9 cellular contexts compared by ENCODE assay signal in genomic region chr19:7605490-7606222, GRCh38. TPM values are rescaled to one million over a fixed set of nuclear protein-coding genes. Genes with fewer than 3 reads are reported as not detected.
A peak's percentile ranks its signal among the peaks of the same experiment; 100 is the strongest.
DNase-seq lines count a peak whose midpoint lies in the region; ATAC-seq and TF ChIP-seq lines count a peak whose summit lies in the region.
"Had no signal": no experiment of that assay in that cellular context is flagged by ENCODE, and none has a peak within 500 bp of the region (broad histone marks: within the 10 kb centered on the region; RNA-seq: fewer than 3 reads in every experiment).

No MANE protein-coding gene starts in this region.

- H3K9me3 ChIP-seq in T-helper 17 cell (ENCODE audit: control insufficient read depth, low read length, poor library complexity, severe bottlenecking) (no peaks in the 10 kb centered on the region), stomach (no peaks in the 10 kb centered on the region), ovary (no peaks in the 10 kb centered on the region), esophagus squamous epithelium (no peaks in the 10 kb centered on the region)

- H3K4me3 ChIP-seq in stomach (no peak overlapping the region), ovary (no peak overlapping the region), esophagus squamous epithelium (no peak overlapping the region)

- intact Hi-C loops in Calu3 (cut with micrococcal nuclease; ENCODE audit: unreplicated experiment) (no loop called here), stomach (cut with DNase I; ENCODE audit: low total_unique reads) (no loop called here), ovary (cut with DNase I) (no loop called here), esophagus squamous epithelium (cut with DNase I) (no loop called here)

- TF ChIP-seq POLR2A in stomach (IDR thresholded peaks at IDR 0.05) (no peak), ovary (IDR thresholded peaks at IDR 0.05) (no peak), esophagus squamous epithelium (IDR thresholded peaks at IDR 0.05) (no peak)

- peak; percentile 74 for ATAC-seq in T-helper 17 cell

- peaks cover 0 to 31% (median 26%) of the 10 kb centered on the region in 4 donors for H3K4me1 ChIP-seq in stomach
- H3K4me1 ChIP-seq in ovary (ENCODE audit: insufficient read depth): peaks cover 5% of the 10 kb centered on the region
- H3K4me1 ChIP-seq in esophagus squamous epithelium: peaks cover 0 to 22% (median 4%) of the 10 kb centered on the region in 3 donors

- DNase-seq in Calu3 (peak; percentile 25), HT-29 (ENCODE audit: low spot score) (peak; percentile 63), T-helper 17 cell (no peak), iPS-NIHi11 (ENCODE audit: low spot score) (peak; percentile 83), activated gamma-delta T cell treated with Interleukin-2 at 50 U/mL for 16 hours (no peak), stomach (no peak), ovary (no peak), esophagus squamous epithelium (lab: John Stamatoyannopoulos, UW) (no peak)

- H3K36me3 ChIP-seq in stomach (peaks cover 2 to 55% (median 44%) of the 10 kb centered on the region in 4 donors), ovary (no peaks in the 10 kb centered on the region), esophagus squamous epithelium (peaks cover 0 to 53% (median 0%) of the 10 kb centered on the region in 3 donors)

- H3K27me3 Mint-ChIP-seq in Calu3 (ENCODE audit: unreplicated experiment) (no peaks in the 10 kb centered on the region), T-helper 17 cell (peaks cover 20% of the 10 kb centered on the region)

- H3K4me3 Mint-ChIP-seq in Calu3 (ENCODE audit: low read depth, unreplicated experiment) (no peak overlapping the region), T-helper 17 cell (no peak overlapping the region)
- H3K4me3 Mint-ChIP-seq: T-cell had no signal

- H3K4me1 Mint-ChIP-seq in Calu3 (ENCODE audit: low read depth, unreplicated experiment) (no peaks in the 10 kb centered on the region), T-helper 17 cell (peaks cover 2% of the 10 kb centered on the region)

- BruUV-seq in Calu3 (replicated peaks; lab: Mats Ljungman, UMichigan): no TSS peak

- no peaks in the 10 kb centered on the region for H3K9me3 Mint-ChIP-seq in Calu3 (ENCODE audit: low read depth, unreplicated experiment)
- H3K9me3 Mint-ChIP-seq: T-cell had no signal

- TF ChIP-seq EP300 in stomach (IDR thresholded peaks at IDR 0.05) (no peak), ovary (IDR thresholded peaks at IDR 0.05) (no peak)

- TF ChIP-seq CTCF in Calu3 (IDR thresholded peaks at IDR 0.05; ENCODE audit: unreplicated experiment): no peak
- TF ChIP-seq CTCF in stomach (IDR thresholded peaks at IDR 0.05): no peak
- TF ChIP-seq CTCF in ovary (IDR thresholded peaks at IDR 0.05): no peak
- no peak for TF ChIP-seq CTCF in esophagus squamous epithelium (IDR thresholded peaks at IDR 0.05)

- H3K36me3 Mint-ChIP-seq in Calu3 (ENCODE audit: insufficient read depth, unreplicated experiment) (peaks cover 11% of the 10 kb centered on the region), T-helper 17 cell (ENCODE audit: low read depth) (peaks cover 9% of the 10 kb centered on the region)
- H3K36me3 Mint-ChIP-seq: T-cell had no signal

- H3K27ac Mint-ChIP-seq in Calu3 (ENCODE audit: unreplicated experiment) (no peak overlapping the region), T-helper 17 cell (no peak overlapping the region)
- H3K27ac Mint-ChIP-seq: T-cell had no signal

- H3K27me3 ChIP-seq in stomach: peaks cover 0 to 50% (median 0%) of the 10 kb centered on the region in 3 donors
- H3K27me3 ChIP-seq in ovary: no peaks in the 10 kb centered on the region
- peaks cover 0 to 60% (median 0%) of the 10 kb centered on the region in 4 donors for H3K27me3 ChIP-seq in esophagus squamous epithelium

- CTCF ChIA-PET in Calu3 (lab: Charles Lee): interaction anchor here (0.6 kb wide), 1 partner anchor 252 kb away, joined by 3 read pairs; no protein-coding TSS in a partner anchor

- WGBS in stomach, 5 donors: 69 to 79% (median 73%) methylated on average over 12 to 14 of the region's 14 CpGs
- 61 to 70% (median 68%) methylated on average over 14 of the region's 14 CpGs for WGBS in ovary, 3 donors
- 73 to 79% methylated on average over 12 to 14 of the region's 14 CpGs for WGBS in esophagus squamous epithelium, 2 donors

- H3K27ac ChIP-seq in stomach (no peak overlapping the region), ovary (no peak overlapping the region), esophagus squamous epithelium (no peak overlapping the region)

RNA-seq across cellular contexts. Expression of gene CAMSAP3, which starts 10.0 kb away (rescaled TPM):
- total RNA-seq in Calu3 (2022) (26.0 and 30.3 TPM in 2 replicates), T-helper 17 cell (under 1 TPM; 0.12 to 0.44 TPM), stomach (100 to 1,000 TPM in 1 of 5 donors, 10 to 100 TPM in 3, 1 to 10 TPM in 1; 5.5 to 232 (median 43.8) TPM), ovary (1 to 10 TPM in 4 of 7 donors, under 1 TPM in 3; 0.08 to 8.2 (median 1.9) TPM), esophagus squamous epithelium (10 to 100 TPM in 2 of 4 donors, 1 to 10 TPM in 2; 9.3 to 45.5 (median 14.1) TPM)
- 29.8 and 37.0 TPM in 2 replicates for total RNA-seq in HT-29 (2014; rRNA removed; shearing (Covaris generic))
- polyA plus RNA-seq in stomach (10 to 100 TPM; 17.0 to 21.5 (median 21.1) TPM), ovary (1 to 10 TPM in 1 of 2 donors, under 1 TPM in 1; 0.57 to 1.4 TPM)

RNA-seq across cellular contexts. Expression of gene XAB2, which starts 23.7 kb away (rescaled TPM):
- total RNA-seq in Calu3 (2022) (33.0 and 36.5 TPM in 2 replicates), T-helper 17 cell (10 to 100 TPM; 56.3 to 70.1 TPM), stomach (100 to 1,000 TPM in 1 of 5 donors, 10 to 100 TPM in 4; 24.6 to 106 (median 40.7) TPM), ovary (10 to 100 TPM; 39.5 to 71.7 (median 50.8) TPM), esophagus squamous epithelium (10 to 100 TPM; 20.3 to 34.1 (median 27.8) TPM)
- 48.4 and 51.9 TPM in 2 replicates for total RNA-seq in HT-29 (2014; rRNA removed; shearing (Covaris generic))
- polyA plus RNA-seq in stomach (10 to 100 TPM; 43.2 to 57.5 (median 53.6) TPM), ovary (10 to 100 TPM in 1 of 2 donors, 1 to 10 TPM in 1; 4.2 to 63.0 TPM)

RNA-seq across cellular contexts. Expression of gene PET100, which starts 23.9 kb away (rescaled TPM):
- total RNA-seq in Calu3 (2022) (77.6 and 81.3 TPM in 2 replicates), T-helper 17 cell (100 to 1,000 TPM; 106 to 109 TPM), stomach (10 to 100 TPM in 3 of 5 donors, 1 to 10 TPM in 1, under 1 TPM in 1; 0.89 to 33.2 (median 10.1) TPM), ovary (10 to 100 TPM; 11.9 to 77.8 (median 58.3) TPM), esophagus squamous epithelium (10 to 100 TPM; 22.9 to 43.1 (median 25.7) TPM)
- 26.6 and 27.7 TPM in 2 replicates for total RNA-seq in HT-29 (2014; rRNA removed; shearing (Covaris generic))
- polyA plus RNA-seq in stomach (100 to 1,000 TPM; 115 to 197 (median 188) TPM), ovary (10 to 100 TPM; 44.6 to 53.7 TPM)

RNA-seq across cellular contexts. Expression of gene PCP2, which starts 27.9 kb away (rescaled TPM):
- total RNA-seq in Calu3 (2022) (not detected in 2 replicates), T-helper 17 cell (1 to 10 TPM; 2.0 to 9.1 TPM), stomach (1 to 10 TPM in 1 of 5 donors, not detected in 4; 2.7 TPM), ovary (under 1 TPM in 2 of 7 donors, not detected in 5; 0.38 to 0.50 TPM), esophagus squamous epithelium (under 1 TPM in 2 of 4 donors, not detected in 2; 0.53 to 0.57 TPM)
- not detected in 2 replicates for total RNA-seq in HT-29 (2014; rRNA removed; shearing (Covaris generic))
- polyA plus RNA-seq in stomach (1 to 10 TPM; 3.7 to 9.3 (median 4.3) TPM), ovary (under 1 TPM in 1 of 2 donors, not detected in 1; 0.40 TPM)

RNA-seq across cellular contexts. Expression of gene STXBP2, which starts 31.3 kb away (rescaled TPM):
- total RNA-seq in Calu3 (2022) (132 and 150 TPM in 2 replicates), T-helper 17 cell (100 to 1,000 TPM; 256 to 274 TPM), stomach (100 to 1,000 TPM in 4 of 5 donors, 10 to 100 TPM in 1; 46.6 to 734 (median 167) TPM), ovary (10 to 100 TPM in 4 of 7 donors, 1 to 10 TPM in 3; 4.9 to 35.6 (median 11.4) TPM), esophagus squamous epithelium (10 to 100 TPM; 44.7 to 76.6 (median 55.2) TPM)
- total RNA-seq in HT-29 (2014; rRNA removed; shearing (Covaris generic)): 66.4 and 73.3 TPM in 2 replicates
- polyA plus RNA-seq in stomach (100 to 1,000 TPM in 2 of 3 donors, 10 to 100 TPM in 1; 90.1 to 145 (median 130) TPM), ovary (10 to 100 TPM in 1 of 2 donors, 1 to 10 TPM in 1; 8.2 to 25.0 TPM)

Comparison
In these comparisons a context has a peak if more than half of its experiments do, and no peak if none do; other contexts are left out.
1. DNase-seq: peak in Calu3 (single experiment), HT-29 (single experiment) and iPS-NIHi11 (single experiment); none in T-helper 17 cell (0 of 3), activated gamma-delta T cell treated with Interleukin-2 at 50 U/mL for 16 hours (single experiment), stomach (single experiment), ovary (0 of 5) and esophagus squamous epithelium (single experiment).